In genomic region chr12:93103154-93103553, GRCh38 we compare ENCODE assay signal across 17 cellular contexts.
"Had no signal": no experiment of that assay in that cellular context is flagged by ENCODE, and none has a peak within 500 bp of the region (broad histone marks: within the 10 kb centered on the region; RNA-seq: fewer than 3 reads in every experiment).

No MANE protein-coding gene starts in this region.

- H3K36me3 Mint-ChIP-seq: activated naive CD8-positive, alpha-beta T cell; brain; stimulated activated effector memory CD8-positive, alpha-beta T cell treated with anti-CD3 and anti-CD28 coated beads, Interleukin-12 subunit alpha, Interleukin-12 subunit beta, amount 100 ng/mL, for 72 hours had no signal

- H3K27me3 Mint-ChIP-seq: activated naive CD8-positive, alpha-beta T cell; brain; central memory CD8-positive, alpha-beta T cell; progenitor cell of endocrine pancreas had no signal

- H3K27ac Mint-ChIP-seq: activated naive CD8-positive, alpha-beta T cell; progenitor cell of endocrine pancreas had no signal

- H3K4me3 ChIP-seq: coronary artery, esophagus squamous epithelium, tibial nerve, vagina had no signal

- H3K27ac ChIP-seq: coronary artery, vagina had no signal

- H3K27me3 ChIP-seq: esophagus squamous epithelium, tibial nerve, vagina had no signal

- DNase-seq: activated CD4-positive, alpha-beta T cell treated with anti-CD3 and anti-CD28 coated beads, Interleukin-2, amount 50 U/mL, for 1 hour; activated CD8-positive, alpha-beta memory T cell treated with anti-CD3 and anti-CD28 coated beads for 24 hours; activated gamma-delta T cell treated with Interleukin-2 at 50 U/mL for 16 hours; amniotic stem cell; esophagus squamous epithelium; foreskin fibroblast; islet precursor cell; mesenchymal stem cell; T-helper 2 cell had no signal

- H3K36me3 ChIP-seq: esophagus squamous epithelium, tibial nerve, vagina had no signal

- H3K9me3 ChIP-seq: esophagus squamous epithelium, tibial nerve, vagina had no signal

- H3K4me1 ChIP-seq: vagina had no signal

- H3K4me3 Mint-ChIP-seq: activated naive CD8-positive, alpha-beta T cell; central memory CD8-positive, alpha-beta T cell; stimulated activated effector memory CD8-positive, alpha-beta T cell treated with anti-CD3 and anti-CD28 coated beads, Interleukin-12 subunit alpha, Interleukin-12 subunit beta, amount 100 ng/mL, for 72 hours had no signal

- H3K9me3 Mint-ChIP-seq: central memory CD8-positive, alpha-beta T cell; stimulated activated effector memory CD8-positive, alpha-beta T cell treated with anti-CD3 and anti-CD28 coated beads, Interleukin-12 subunit alpha, Interleukin-12 subunit beta, amount 100 ng/mL, for 72 hours had no signal
